Comparison of ENCODE assay signal across 1 cellular context in genomic region chr11:64238999-64239398, GRCh38.
TF ChIP-seq lines count a peak whose summit lies in the region.

No MANE protein-coding gene starts in this region.

TF ChIP-seq in K562, 482 proteins besides CTCF, POLR2A, EP300 and RAD21:
- TF ChIP-seq CAMTA2 (CRISPR knock-in tag; conservative IDR thresholded peaks at IDR 0.05) (no peak), TCFL5 (CRISPR knock-in tag; conservative IDR thresholded peaks at IDR 0.05) (no peak), MBD1 (CRISPR knock-in tag; IDR thresholded peaks at IDR 0.05) (no peak), NCOA1 (IDR thresholded peaks at IDR 0.05; ENCODE audit: low read depth) (no peak), ZNF41 (CRISPR knock-in tag; conservative IDR thresholded peaks at IDR 0.05) (no peak), ZNF212 (CRISPR knock-in tag; IDR thresholded peaks at IDR 0.05) (no peak), E2F3 (CRISPR knock-in tag; IDR thresholded peaks at IDR 0.05) (no peak), HMGN3 (IDR thresholded peaks at IDR 0.05; ENCODE audit: borderline replicate concordance, extremely low read depth, insufficient read length, low read depth, low read length) (no peak), ATF4 (CRISPR knock-in tag; IDR thresholded peaks at IDR 0.05) (no peak)
